Comparison of ENCODE assay signal across 1 cellular context in genomic region chr1:228446849-228447248, GRCh38.
TF ChIP-seq lines count a peak whose summit lies in the region.

No MANE protein-coding gene starts in this region.

TF ChIP-seq in HepG2, 621 proteins besides CTCF, POLR2A, EP300 and RAD21:
- TF ChIP-seq KLF16 (CRISPR knock-in tag; IDR thresholded peaks at IDR 0.05) (no peak), ZNF772 (CRISPR knock-in tag; IDR thresholded peaks at IDR 0.05) (no peak), KAT8 (CRISPR knock-in tag; IDR thresholded peaks at IDR 0.05) (no peak), MTF1 (CRISPR knock-in tag; IDR thresholded peaks at IDR 0.05) (no peak), ZNF567 (CRISPR knock-in tag; IDR thresholded peaks at IDR 0.05; ENCODE audit: borderline replicate concordance) (no peak), ZFP36L2 (CRISPR knock-in tag; IDR thresholded peaks at IDR 0.05) (no peak), ESRRA (CRISPR knock-in tag; IDR thresholded peaks at IDR 0.05; ENCODE audit: low read depth) (no peak), KLF6 (CRISPR knock-in tag; IDR thresholded peaks at IDR 0.05) (no peak), FOXJ3 (CRISPR knock-in tag; IDR thresholded peaks at IDR 0.05; ENCODE audit: borderline replicate concordance) (no peak)
